ENCODE assay signal across 7 cellular contexts in the genomic region with DNA sequence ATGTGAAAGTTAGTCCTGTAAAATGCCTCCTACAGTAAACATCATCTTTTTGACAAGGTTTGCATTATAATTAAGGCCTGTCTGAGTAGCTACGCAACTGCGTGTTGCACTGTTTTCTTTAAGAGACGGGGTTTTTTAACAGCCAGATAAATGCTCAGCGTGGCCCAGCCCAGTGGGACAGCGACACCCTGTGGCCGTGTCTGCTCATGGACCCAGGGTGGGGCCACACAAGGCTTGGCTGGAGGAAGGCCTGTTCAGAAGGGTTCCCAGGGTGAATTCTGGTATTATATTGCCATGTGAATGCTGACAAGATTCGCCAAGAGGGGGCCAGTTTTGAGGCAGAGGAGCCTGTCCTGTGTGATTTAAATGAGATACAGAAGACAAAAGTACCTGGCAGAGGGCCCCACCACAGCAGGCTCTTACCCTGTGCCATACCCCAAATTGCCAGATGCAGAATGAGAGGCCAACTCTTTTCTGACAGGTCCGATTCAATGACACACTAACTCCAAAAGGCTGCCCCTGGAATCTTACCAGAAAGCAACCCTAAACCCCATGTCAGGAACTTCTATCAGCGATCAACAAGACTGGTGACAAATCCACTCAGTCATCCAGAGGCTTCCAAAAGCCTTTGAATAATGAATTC.
DNase-seq lines count a peak whose midpoint lies in the region; TF ChIP-seq lines count a peak whose summit lies in the region.

No MANE protein-coding gene starts in this region.

- intact Hi-C loops in activated naive CD4-positive, alpha-beta T cell treated with anti-CD3 and anti-CD28 coated beads for 36 hours (cut with micrococcal nuclease) = loop anchor here (2.0 to 5.0 kb wide), 4 partner anchors 223 to 1706 kb away; no protein-coding TSS in a partner anchor

- no peak overlapping the region for H3K23ac ChIP-seq in H9 (ENCODE audit: insufficient read length, low read depth, low read length)

- no peak overlapping the region for H4K8ac ChIP-seq in H9 (replicated peaks; ENCODE audit: insufficient read length, low read depth, low read length)

- no peaks in the 10 kb centered on the region for H3K27me3 ChIP-seq in H9 (ENCODE audit: insufficient read depth, low read length)

- H3K27me3 Mint-ChIP-seq in H9 (ENCODE audit: low read depth) = peaks cover 2% of the 10 kb centered on the region; the same call in 1 of the 2 replicates
- H3K27me3 Mint-ChIP-seq in activated naive CD4-positive, alpha-beta T cell treated with anti-CD3 and anti-CD28 coated beads for 36 hours (ENCODE audit: low read depth) = peaks cover 11% of the 10 kb centered on the region

- no peak overlapping the region for H2BK120ac ChIP-seq in H9 (ENCODE audit: low read depth, low read length, poor library complexity, severe bottlenecking)

- H2AK5ac ChIP-seq in H9 (ENCODE audit: insufficient read length, low read length) = no peak overlapping the region

- no peaks in the 10 kb centered on the region for H4K20me1 ChIP-seq in H9 (ENCODE audit: control insufficient read depth, insufficient read depth, insufficient read length)

- DNase-seq in H9 (peak; percentile 80), NCI-H82 treated with DMSO at 0.1 percent for 48 hours (lab: John Stamatoyannopoulos, UW; ENCODE audit: unreplicated experiment) (peak; percentile 21), hepatic stellate cell (ENCODE audit: low spot score) (peak; percentile 13), COR-L47 (lab: John Stamatoyannopoulos, UW) (no peak)
- peak; percentile 69 for DNase-seq in activated naive CD4-positive, alpha-beta T cell treated with anti-CD3 and anti-CD28 coated beads for 36 hours
- DNase-seq in stimulated activated CD4-positive, alpha-beta T cell treated with anti-CD3 and anti-CD28 coated beads, Interleukin-2, amount 100 ng/mL, for 24 hours = peak; percentile 37 to 68

- no peak overlapping the region for H3K27ac Mint-ChIP-seq in H9
- no peak overlapping the region for H3K27ac Mint-ChIP-seq in activated naive CD4-positive, alpha-beta T cell treated with anti-CD3 and anti-CD28 coated beads for 36 hours

- H3K9ac ChIP-seq in H9 (ENCODE audit: extremely low read depth, insufficient read length, low read length) = no peak overlapping the region

- no peak overlapping the region for H3T11ph ChIP-seq in H9 (ENCODE audit: low read length)

- no peak overlapping the region for H2BK5ac ChIP-seq in H9 (ENCODE audit: insufficient read length, low read length)

- no peak overlapping the region for H2BK12ac ChIP-seq in H9 (ENCODE audit: insufficient read length, low read depth, low read length)

- CTCF ChIA-PET in activated naive CD4-positive, alpha-beta T cell treated with anti-CD3 and anti-CD28 coated beads for 36 hours (lab: Charles Lee) = interaction anchor here (0.7 to 1.6 kb wide), 3 partner anchors 9 to 1708 kb away, joined by 3 to 5 read pairs (median 3); no protein-coding TSS in a partner anchor

- no peak overlapping the region for H3K27ac ChIP-seq in H9 (ENCODE audit: insufficient read length, low read depth, low read length)

- no peak overlapping the region for H3K4ac ChIP-seq in H9 (ENCODE audit: low read depth, low read length)

- no peak overlapping the region for H2BK15ac ChIP-seq in H9 (ENCODE audit: low read depth, low read length)

- no peak overlapping the region for H2BK20ac ChIP-seq in H9 (ENCODE audit: low read depth, low read length, poor library complexity, severe bottlenecking)

- no peak overlapping the region for H2AFZ ChIP-seq in H9 (ENCODE audit: low read length)

- H3K79me1 ChIP-seq in H9 (ENCODE audit: insufficient read depth, low read depth, low read length, poor library complexity, severe bottlenecking) = no peaks in the 10 kb centered on the region

- H3K4me3 Mint-ChIP-seq in H9 = no peak overlapping the region
- H3K4me3 Mint-ChIP-seq in activated naive CD4-positive, alpha-beta T cell treated with anti-CD3 and anti-CD28 coated beads for 36 hours = no peak overlapping the region

- H3K4me1 Mint-ChIP-seq in H9 = peaks cover 0 to 3% of the 10 kb centered on the region in 2 experiments; a peak in 2 of 4 replicates
- H3K4me1 Mint-ChIP-seq in activated naive CD4-positive, alpha-beta T cell treated with anti-CD3 and anti-CD28 coated beads for 36 hours (ENCODE audit: low read depth) = peaks cover 2% of the 10 kb centered on the region

- H3K56ac ChIP-seq in H9 (ENCODE audit: insufficient read length, low read depth, low read length) = no peak overlapping the region

- no peak overlapping the region for H3K18ac ChIP-seq in H9 (ENCODE audit: insufficient read length, low read depth, low read length)

- no peaks in the 10 kb centered on the region for H3K4me1 ChIP-seq in H9 (ENCODE audit: insufficient read depth, low read length)

- H3K9me3 Mint-ChIP-seq in H9 = peaks cover 2 to 8% of the 10 kb centered on the region in 2 experiments; a peak in 4 of 5 replicates
- H3K9me3 Mint-ChIP-seq in activated naive CD4-positive, alpha-beta T cell treated with anti-CD3 and anti-CD28 coated beads for 36 hours = peaks cover 7% of the 10 kb centered on the region

- H3K36me3 Mint-ChIP-seq in H9 (ENCODE audit: insufficient read depth in 1 of 3, low read depth in 3 of 3) = peaks cover 0 to 4% (median 0%) of the 10 kb centered on the region in 3 experiments; a peak in 2 of 7 replicates
- no peaks in the 10 kb centered on the region for H3K36me3 Mint-ChIP-seq in activated naive CD4-positive, alpha-beta T cell treated with anti-CD3 and anti-CD28 coated beads for 36 hours (ENCODE audit: low read depth)

- no CpG with 5 or more reads among the region's 9 CpGs for WGBS in H9 (ENCODE audit: extremely low coverage, insufficient read length, low lambda C conversion rate)

- no peak overlapping the region for H3K14ac ChIP-seq in H9 (ENCODE audit: insufficient read depth, low read length)

- no peaks in the 10 kb centered on the region for H3K79me2 ChIP-seq in H9 (ENCODE audit: insufficient read depth, low read length)

- no peak overlapping the region for H4K91ac ChIP-seq in H9 (ENCODE audit: insufficient read length, low read depth, low read length)

- H3K23me2 ChIP-seq in H9 (ENCODE audit: insufficient read length, low read depth, low read length, poor library complexity, severe bottlenecking) = no peaks in the 10 kb centered on the region

- TF ChIP-seq CTCF in GM12874 (IDR thresholded peaks at IDR 0.05; ENCODE audit: insufficient read depth, low read depth, low read length) (peak; percentile 71), H9 (conservative IDR thresholded peaks at IDR 0.05) (peak; percentile 98)

- H4K5ac ChIP-seq in H9 (ENCODE audit: insufficient read length, low read depth, low read length) = no peak overlapping the region

- no peak overlapping the region for H3K4me2 ChIP-seq in H9 (ENCODE audit: insufficient read depth, insufficient read length, low read length)

- no peaks in the 10 kb centered on the region for H3K9me3 ChIP-seq in H9 (ENCODE audit: control insufficient read depth, low read depth, low read length)
